Comparison of ENCODE assay signal across 2 cellular contexts in genomic region chr2:197307933-197308521, GRCh38.
TF ChIP-seq lines count a peak whose summit lies in the region.

No MANE protein-coding gene starts in this region.

TF ChIP-seq in liver, 16 proteins besides CTCF, POLR2A, EP300 and RAD21 (continued from another document):
- TF ChIP-seq, protein P1, sequence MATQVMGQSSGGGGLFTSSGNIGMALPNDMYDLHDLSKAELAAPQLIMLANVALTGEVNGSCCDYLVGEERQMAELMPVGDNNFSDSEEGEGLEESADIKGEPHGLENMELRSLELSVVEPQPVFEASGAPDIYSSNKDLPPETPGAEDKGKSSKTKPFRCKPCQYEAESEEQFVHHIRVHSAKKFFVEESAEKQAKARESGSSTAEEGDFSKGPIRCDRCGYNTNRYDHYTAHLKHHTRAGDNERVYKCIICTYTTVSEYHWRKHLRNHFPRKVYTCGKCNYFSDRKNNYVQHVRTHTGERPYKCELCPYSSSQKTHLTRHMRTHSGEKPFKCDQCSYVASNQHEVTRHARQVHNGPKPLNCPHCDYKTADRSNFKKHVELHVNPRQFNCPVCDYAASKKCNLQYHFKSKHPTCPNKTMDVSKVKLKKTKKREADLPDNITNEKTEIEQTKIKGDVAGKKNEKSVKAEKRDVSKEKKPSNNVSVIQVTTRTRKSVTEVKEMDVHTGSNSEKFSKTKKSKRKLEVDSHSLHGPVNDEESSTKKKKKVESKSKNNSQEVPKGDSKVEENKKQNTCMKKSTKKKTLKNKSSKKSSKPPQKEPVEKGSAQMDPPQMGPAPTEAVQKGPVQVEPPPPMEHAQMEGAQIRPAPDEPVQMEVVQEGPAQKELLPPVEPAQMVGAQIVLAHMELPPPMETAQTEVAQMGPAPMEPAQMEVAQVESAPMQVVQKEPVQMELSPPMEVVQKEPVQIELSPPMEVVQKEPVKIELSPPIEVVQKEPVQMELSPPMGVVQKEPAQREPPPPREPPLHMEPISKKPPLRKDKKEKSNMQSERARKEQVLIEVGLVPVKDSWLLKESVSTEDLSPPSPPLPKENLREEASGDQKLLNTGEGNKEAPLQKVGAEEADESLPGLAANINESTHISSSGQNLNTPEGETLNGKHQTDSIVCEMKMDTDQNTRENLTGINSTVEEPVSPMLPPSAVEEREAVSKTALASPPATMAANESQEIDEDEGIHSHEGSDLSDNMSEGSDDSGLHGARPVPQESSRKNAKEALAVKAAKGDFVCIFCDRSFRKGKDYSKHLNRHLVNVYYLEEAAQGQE (IDR thresholded peaks at IDR 0.05), result no peak
- no peak for TF ChIP-seq FOXA1 (IDR thresholded peaks at IDR 0.05)
- no peak for TF ChIP-seq EGR1 (IDR thresholded peaks at IDR 0.05; ENCODE audit: low read depth in 2 of 2)
- no peak for TF ChIP-seq ZBTB33 (IDR thresholded peaks at IDR 0.05)
- TF ChIP-seq SP1 (IDR thresholded peaks at IDR 0.05), result no peak

TF ChIP-seq in HepG2, 621 proteins besides CTCF, POLR2A, EP300 and RAD21:
- TF ChIP-seq, protein P2, sequence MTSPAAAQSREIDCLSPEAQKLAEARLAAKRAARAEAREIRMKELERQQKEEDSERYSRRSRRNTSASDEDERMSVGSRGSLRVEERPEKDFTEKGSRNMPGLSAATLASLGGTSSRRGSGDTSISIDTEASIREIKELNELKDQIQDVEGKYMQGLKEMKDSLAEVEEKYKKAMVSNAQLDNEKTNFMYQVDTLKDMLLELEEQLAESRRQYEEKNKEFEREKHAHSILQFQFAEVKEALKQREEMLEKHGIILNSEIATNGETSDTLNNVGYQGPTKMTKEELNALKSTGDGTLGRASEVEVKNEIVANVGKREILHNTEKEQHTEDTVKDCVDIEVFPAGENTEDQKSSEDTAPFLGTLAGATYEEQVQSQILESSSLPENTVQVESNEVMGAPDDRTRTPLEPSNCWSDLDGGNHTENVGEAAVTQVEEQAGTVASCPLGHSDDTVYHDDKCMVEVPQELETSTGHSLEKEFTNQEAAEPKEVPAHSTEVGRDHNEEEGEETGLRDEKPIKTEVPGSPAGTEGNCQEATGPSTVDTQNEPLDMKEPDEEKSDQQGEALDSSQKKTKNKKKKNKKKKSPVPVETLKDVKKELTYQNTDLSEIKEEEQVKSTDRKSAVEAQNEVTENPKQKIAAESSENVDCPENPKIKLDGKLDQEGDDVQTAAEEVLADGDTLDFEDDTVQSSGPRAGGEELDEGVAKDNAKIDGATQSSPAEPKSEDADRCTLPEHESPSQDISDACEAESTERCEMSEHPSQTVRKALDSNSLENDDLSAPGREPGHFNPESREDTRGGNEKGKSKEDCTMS (CRISPR knock-in tag; conservative IDR thresholded peaks at IDR 0.05), result no peak
- TF ChIP-seq ZNF10 (CRISPR knock-in tag; IDR thresholded peaks at IDR 0.05; ENCODE audit: borderline replicate concordance, low read depth) (no peak), PAWR (CRISPR knock-in tag; IDR thresholded peaks at IDR 0.05; ENCODE audit: borderline replicate concordance) (no peak), ZNF260 (CRISPR knock-in tag; IDR thresholded peaks at IDR 0.05; ENCODE audit: borderline replicate concordance, low read depth) (no peak)
